ENCODE assay signal across 8 cellular contexts in the genomic region with DNA sequence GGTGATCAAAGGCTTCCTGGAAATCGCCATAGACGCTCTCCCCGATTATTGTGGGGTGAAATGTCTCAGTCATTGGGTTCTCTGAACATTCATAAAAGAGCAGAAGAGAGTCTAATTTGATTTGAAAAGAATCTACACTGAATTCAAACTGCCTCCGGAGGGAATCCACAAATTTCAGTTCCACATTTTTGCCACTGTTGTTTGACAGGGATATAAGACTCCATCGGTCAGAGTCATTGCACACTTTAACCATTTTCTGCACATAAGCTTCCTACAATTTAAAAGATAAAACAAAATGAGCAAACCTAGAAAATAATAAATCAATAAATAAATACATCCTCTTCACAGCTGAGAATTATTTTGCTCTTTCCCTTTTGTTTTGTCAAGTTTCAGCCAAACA. TPM values are rescaled to one million over a fixed set of nuclear protein-coding genes. Genes with fewer than 3 reads are reported as not detected.
DNase-seq lines count a peak whose midpoint lies in the region; ATAC-seq and TF ChIP-seq lines count a peak whose summit lies in the region.

No MANE protein-coding gene starts in this region.

- no peak overlapping the region for H3K4me2 ChIP-seq in trophoblast cell (ENCODE audit: low read length)

- H3K27me3 ChIP-seq in esophagus squamous epithelium (no peaks in the 10 kb centered on the region), trophoblast cell (ENCODE audit: insufficient read depth, low read length) (no peaks in the 10 kb centered on the region)

- no peak overlapping the region for H3K9ac ChIP-seq in trophoblast cell (ENCODE audit: low read length)

- no peak overlapping the region for H2BK12ac ChIP-seq in trophoblast cell (ENCODE audit: low read length)

- H3K27ac ChIP-seq in esophagus squamous epithelium (peak overlapping the region in 2 of 4 donors; percentile 96 to 97), trophoblast cell (ENCODE audit: low read depth, low read length) (no peak overlapping the region)

- no peak for TF ChIP-seq POLR2A in esophagus squamous epithelium (IDR thresholded peaks at IDR 0.05)

- H3K4me1 ChIP-seq in esophagus squamous epithelium (peaks cover 0 to 60% (median 0%) of the 10 kb centered on the region in 3 donors), trophoblast cell (ENCODE audit: control insufficient read depth in 1 of 2, insufficient read depth in 2 of 2, low read length in 2 of 2) (peaks cover 0 to 5% of the 10 kb centered on the region in 2 experiments)

- WGBS in esophagus squamous epithelium, 2 donors = 49 to 53% methylated on average over 5 of the region's 5 CpGs
- WGBS in trophoblast cell (ENCODE audit: extremely low coverage, insufficient coverage, insufficient read length) = no CpG with 5 or more reads among the region's 5 CpGs

- TF ChIP-seq CTCF in esophagus squamous epithelium (IDR thresholded peaks at IDR 0.05) = no peak

- H2BK5ac ChIP-seq in trophoblast cell (ENCODE audit: low read depth, low read length, poor library complexity) = peak overlapping the region; percentile 22

- H3K18ac ChIP-seq in trophoblast cell (ENCODE audit: low read length) = no peak overlapping the region

- intact Hi-C loops in esophagus squamous epithelium (cut with DNase I) = no loop called here
- intact Hi-C loops in posterior vena cava (cut with DNase I) = loop anchor here (5.0 to 10.0 kb wide), 4 partner anchors 147 to 1145 kb away; no protein-coding TSS in a partner anchor

- no peak overlapping the region for H3K4ac ChIP-seq in trophoblast cell (ENCODE audit: low read depth, low read length)

- H3K14ac ChIP-seq in trophoblast cell (ENCODE audit: low read length) = no peak overlapping the region

- no peaks in the 10 kb centered on the region for H3K9me3 ChIP-seq in esophagus squamous epithelium
- peaks cover 3% of the 10 kb centered on the region for H3K9me3 ChIP-seq in trophoblast cell (ENCODE audit: insufficient read depth, low read depth, low read length)

- no peak overlapping the region for H4K91ac ChIP-seq in trophoblast cell (ENCODE audit: low read depth, low read length)

- H2AFZ ChIP-seq in trophoblast cell (ENCODE audit: insufficient read depth, low read length, poor library complexity) = no peak overlapping the region

- DNase-seq in CD1c-positive myeloid dendritic cell (ENCODE audit: extremely low spot score) = peak; percentile 56
- peak; percentile 43 for DNase-seq in OCI-M1 (lab: John Stamatoyannopoulos, UW)
- DNase-seq in esophagus squamous epithelium (lab: John Stamatoyannopoulos, UW) = no peak
- DNase-seq in trophoblast cell = no peak
- no peak for DNase-seq in NCI-H226
- no peak for DNase-seq in COLO829 (ENCODE audit: low spot score)
- DNase-seq in posterior vena cava (ENCODE audit: low spot score) = no peak

- no peak overlapping the region for H2BK120ac ChIP-seq in trophoblast cell (ENCODE audit: insufficient read depth, low read length, poor library complexity)

- H3K36me3 ChIP-seq in esophagus squamous epithelium = peaks cover 0 to 5% (median 0%) of the 10 kb centered on the region in 3 donors
- H3K36me3 ChIP-seq in trophoblast cell (ENCODE audit: control insufficient read depth in 1 of 2, insufficient read depth in 2 of 2, low read length in 2 of 2) = peaks cover 0 to 5% of the 10 kb centered on the region in 2 experiments

- H3K23ac ChIP-seq in trophoblast cell (ENCODE audit: low read length) = no peak overlapping the region

- H3K4me3 ChIP-seq in esophagus squamous epithelium (peak overlapping the region; percentile 65 to 97 (median 89)), trophoblast cell (ENCODE audit: low read depth, low read length) (no peak overlapping the region)

- H3K79me1 ChIP-seq in trophoblast cell (ENCODE audit: low read length) = peaks cover 22% of the 10 kb centered on the region

- H4K8ac ChIP-seq in trophoblast cell (ENCODE audit: low read depth, low read length) = no peak overlapping the region

- ATAC-seq in GM18868 (IDR thresholded peaks at IDR 0.05; ENCODE audit: unreplicated experiment) = no peak

- H2AK5ac ChIP-seq in trophoblast cell (ENCODE audit: low read length) = no peak overlapping the region

- no peak overlapping the region for H4K12ac ChIP-seq in trophoblast cell (ENCODE audit: low read depth, low read length)

- H3K79me2 ChIP-seq in trophoblast cell (ENCODE audit: control insufficient read depth, insufficient read depth, low read length, poor library complexity) = peaks cover 12% of the 10 kb centered on the region

RNA-seq across cellular contexts. Expression of gene TENT5A, which starts 2.3 kb away (rescaled TPM):
- 1 to 10 TPM; 3.9 to 9.9 (median 7.4) TPM for total RNA-seq in esophagus squamous epithelium
- 152 and 167 TPM in 2 replicates for polyA plus RNA-seq in trophoblast cell (2013)
- 10 to 100 TPM; 43.6 to 58.2 TPM for total RNA-seq in posterior vena cava

Comparison
In these comparisons a context has a peak if more than half of its experiments do, and no peak if none do; other contexts are left out.
1. DNase-seq: peak in CD1c-positive myeloid dendritic cell (single experiment) and OCI-M1 (single experiment); none in esophagus squamous epithelium (single experiment), trophoblast cell (0 of 2), NCI-H226 (single experiment), COLO829 (single experiment) and posterior vena cava (single experiment).
2. RNA of gene TENT5A, which starts 2.3 kb away (total RNA-seq): 43.6 to 58.2 TPM in posterior vena cava; 3.9 to 9.9 TPM in esophagus squamous epithelium; every median in the first group is over 4 times any median in the second.